In genomic region chr7:30596043-30596641, GRCh38 we compare ENCODE assay signal across 8 cellular contexts. TPM values are rescaled to one million over a fixed set of nuclear protein-coding genes. Genes with fewer than 3 reads are reported as not detected.
A peak's percentile ranks its signal among the peaks of the same experiment; 100 is the strongest.
DNase-seq lines count a peak whose midpoint lies in the region; ATAC-seq and TF ChIP-seq lines count a peak whose summit lies in the region.

No MANE protein-coding gene starts in this region.

- TF ChIP-seq CTCF in Loucy (conservative IDR thresholded peaks at IDR 0.05; ENCODE audit: low read length) (no peak), foreskin keratinocyte (conservative IDR thresholded peaks at IDR 0.05) (no peak), retinal pigment epithelial cell (conservative IDR thresholded peaks at IDR 0.05; ENCODE audit: low read depth, low read length) (no peak)

- H3K27me3 Mint-ChIP-seq in activated CD4-positive, alpha-beta T cell treated with anti-CD3 and anti-CD28 coated beads, Interleukin-2, amount 10 ng/mL, durations not matched to agents 7 days and 5 days = no peaks in the 10 kb centered on the region

- no peaks in the 10 kb centered on the region for H3K9me3 ChIP-seq in Loucy (ENCODE audit: insufficient read depth, low read depth, low read length)

- H3K4me1 ChIP-seq in Loucy (ENCODE audit: insufficient read depth, low read length, poor library complexity, severe bottlenecking) = peaks cover 58% of the 10 kb centered on the region
- H3K4me1 ChIP-seq in foreskin keratinocyte = peaks cover 14% of the 10 kb centered on the region

- peak overlapping the region; percentile 96 for H3K4me2 ChIP-seq in Loucy (ENCODE audit: low read depth, low read length, poor library complexity, severe bottlenecking)

- H3K36me3 ChIP-seq in Loucy (ENCODE audit: insufficient read depth, low read length) = peaks cover 14% of the 10 kb centered on the region; the same call in 1 of the 2 replicates

- H3K27me3 ChIP-seq in Loucy (ENCODE audit: insufficient read depth, low read length, poor library complexity, severe bottlenecking) = peaks cover 5% of the 10 kb centered on the region
- H3K27me3 ChIP-seq in foreskin keratinocyte = no peaks in the 10 kb centered on the region

- peaks cover 40% of the 10 kb centered on the region for H3K36me3 Mint-ChIP-seq in activated CD4-positive, alpha-beta T cell treated with anti-CD3 and anti-CD28 coated beads, Interleukin-2, amount 10 ng/mL, durations not matched to agents 7 days and 5 days (ENCODE audit: low read depth)

- peak; percentile 29 for DNase-seq in activated CD4-positive, alpha-beta T cell treated with anti-CD3 and anti-CD28 coated beads for 48 hours
- no peak for DNase-seq in activated CD4-positive, alpha-beta T cell treated with anti-CD3 and anti-CD28 coated beads, Interleukin-2, amount 50 U/mL, for 1 hour
- DNase-seq in activated CD4-positive, alpha-beta T cell treated with anti-CD3 and anti-CD28 coated beads, Interleukin-2, amount 10 ng/mL, durations not matched to agents 7 days and 5 days = peak; percentile 11
- DNase-seq in foreskin keratinocyte (peak in 1 of 2 donors; percentile 8), retinal pigment epithelial cell (ENCODE audit: low read depth) (no peak), activated gamma-delta T cell (lab: John Stamatoyannopoulos, UW) (no peak)
- no peak for DNase-seq in activated CD8-positive, alpha-beta memory T cell treated with anti-CD3 and anti-CD28 coated beads, Interleukin-2, amount 50 U/mL, for 4 hours

- peak overlapping the region; percentile 88 for H3K9ac ChIP-seq in Loucy (ENCODE audit: low read depth, low read length, poor library complexity, severe bottlenecking)

- no peaks in the 10 kb centered on the region for H3F3A ChIP-seq in Loucy (ENCODE audit: low read depth)

- peak overlapping the region; percentile 72 for H3K27ac ChIP-seq in foreskin keratinocyte

- no peak for ATAC-seq in foreskin keratinocyte

- H3K4me3 Mint-ChIP-seq in activated CD4-positive, alpha-beta T cell treated with anti-CD3 and anti-CD28 coated beads, Interleukin-2, amount 10 ng/mL, durations not matched to agents 7 days and 5 days = peak overlapping the region; percentile 97

- H3K9me2 ChIP-seq in Loucy (replicated peaks; ENCODE audit: low read depth, low read length) = no peaks in the 10 kb centered on the region

- POLR2A ChIA-PET in activated CD4-positive, alpha-beta T cell treated with anti-CD3 and anti-CD28 coated beads, Interleukin-2, amount 10 ng/mL, durations not matched to agents 7 days and 5 days (lab: Charles Lee) = interaction anchor here (0.7 kb wide), 1 partner anchor 10 kb away, joined by 3 read pairs; no protein-coding TSS in a partner anchor

- peaks cover 32% of the 10 kb centered on the region for H4K20me1 ChIP-seq in Loucy (ENCODE audit: insufficient read depth, low read length, poor library complexity, severe bottlenecking)

- peak overlapping the region; percentile 99 for H3K27ac Mint-ChIP-seq in activated CD4-positive, alpha-beta T cell treated with anti-CD3 and anti-CD28 coated beads, Interleukin-2, amount 10 ng/mL, durations not matched to agents 7 days and 5 days

- no peaks in the 10 kb centered on the region for H3K9me3 Mint-ChIP-seq in activated CD4-positive, alpha-beta T cell treated with anti-CD3 and anti-CD28 coated beads, Interleukin-2, amount 10 ng/mL, durations not matched to agents 7 days and 5 days

- H3K4me3 ChIP-seq in Loucy (ENCODE audit: low read length, poor library complexity, severe bottlenecking) = peak overlapping the region; percentile 83
- H3K4me3 ChIP-seq in retinal pigment epithelial cell (ENCODE audit: low read length) = peak overlapping the region; percentile 98

- CTCF ChIA-PET in activated CD4-positive, alpha-beta T cell treated with anti-CD3 and anti-CD28 coated beads, Interleukin-2, amount 10 ng/mL, durations not matched to agents 7 days and 5 days (lab: Charles Lee) = interaction anchor here (1.6 kb wide), 1 partner anchor 17 kb away, joined by 3 read pairs; no protein-coding TSS in a partner anchor

- H3K79me2 ChIP-seq in Loucy (ENCODE audit: insufficient read depth, low read length) = peaks cover 90% of the 10 kb centered on the region

- H3K4me1 Mint-ChIP-seq in activated CD4-positive, alpha-beta T cell treated with anti-CD3 and anti-CD28 coated beads, Interleukin-2, amount 10 ng/mL, durations not matched to agents 7 days and 5 days = peaks cover 62% of the 10 kb centered on the region

- H2AFZ ChIP-seq in Loucy (ENCODE audit: low read length) = no peak overlapping the region

RNA-seq across cellular contexts. Expression of gene GARS1, which starts 1.5 kb away (rescaled TPM):
- 100 to 1,000 TPM; 165 to 167 TPM for total RNA-seq in activated CD4-positive, alpha-beta T cell treated with anti-CD3 and anti-CD28 coated beads, Interleukin-2, amount 10 ng/mL, durations not matched to agents 7 days and 5 days
- 223 and 308 TPM in 2 replicates for total RNA-seq in foreskin keratinocyte
- 237 and 318 TPM in 2 replicates for polyA plus RNA-seq in foreskin keratinocyte

Comparison
In these comparisons a context has a peak if more than half of its experiments do, and no peak if none do; other contexts are left out.
1. DNase-seq: peak in activated CD4-positive, alpha-beta T cell treated with anti-CD3 and anti-CD28 coated beads for 48 hours (single experiment) and activated CD4-positive, alpha-beta T cell treated with anti-CD3 and anti-CD28 coated beads, Interleukin-2, amount 10 ng/mL, durations not matched to agents 7 days and 5 days (single experiment); none in activated CD4-positive, alpha-beta T cell treated with anti-CD3 and anti-CD28 coated beads, Interleukin-2, amount 50 U/mL, for 1 hour (single experiment), retinal pigment epithelial cell (single experiment), activated gamma-delta T cell (single experiment) and activated CD8-positive, alpha-beta memory T cell treated with anti-CD3 and anti-CD28 coated beads, Interleukin-2, amount 50 U/mL, for 4 hours (single experiment).